1 cellular context compared by ENCODE assay signal in the genomic region with DNA sequence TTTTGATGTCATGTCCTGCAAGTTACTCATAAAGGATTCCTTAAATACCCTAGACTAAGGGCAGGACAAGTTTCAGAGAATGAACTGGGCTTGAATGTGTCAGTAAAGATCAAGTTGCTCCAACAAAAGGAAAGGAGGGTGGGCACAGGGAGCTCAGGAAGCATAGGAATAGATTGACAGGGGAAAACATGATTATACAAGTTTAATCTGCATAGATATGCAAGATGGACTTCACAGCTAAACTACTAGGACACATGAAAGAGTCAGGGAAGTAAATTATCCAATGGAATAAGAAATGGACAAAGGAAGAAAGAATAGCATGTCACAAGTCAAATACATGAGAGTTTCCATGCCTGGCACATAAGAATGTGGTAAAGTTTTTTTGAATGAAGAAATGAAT.
TF ChIP-seq lines count a peak whose summit lies in the region.

No MANE protein-coding gene starts in this region.

TF ChIP-seq in K562, 482 proteins besides CTCF, POLR2A, EP300 and RAD21 (continued from another document):
- TF ChIP-seq ZNF518B (CRISPR knock-in tag; IDR thresholded peaks at IDR 0.05) (0 out of 2 replicates have a peak, but pooled peaks have one; percentile 58), MAZ (CRISPR knock-in tag; conservative IDR thresholded peaks at IDR 0.05 in 1 of 2, IDR thresholded peaks at IDR 0.05 in 1 of 2) (0 out of 4 replicates have a peak, but pooled peaks of 1 of the 2 experiments have one; percentile 15), SMAD4 (CRISPR knock-in tag; conservative IDR thresholded peaks at IDR 0.05) (no peak), PBX2 (CRISPR knock-in tag; IDR thresholded peaks at IDR 0.05; ENCODE audit: low read depth) (no peak), PBX2 (tag; conservative IDR thresholded peaks at IDR 0.05; ENCODE audit: low read depth) (0 out of 2 replicates have a peak, but pooled peaks have one; percentile 6), ARID2 (IDR thresholded peaks at IDR 0.05) (no peak), GABPA (tag; conservative IDR thresholded peaks at IDR 0.05; ENCODE audit: low read depth) (no peak), RBFOX2 (IDR thresholded peaks at IDR 0.05; ENCODE audit: low read depth, low read length) (0 out of 2 replicates have a peak, but pooled peaks have one; percentile 4)
- TF ChIP-seq, protein P1, sequence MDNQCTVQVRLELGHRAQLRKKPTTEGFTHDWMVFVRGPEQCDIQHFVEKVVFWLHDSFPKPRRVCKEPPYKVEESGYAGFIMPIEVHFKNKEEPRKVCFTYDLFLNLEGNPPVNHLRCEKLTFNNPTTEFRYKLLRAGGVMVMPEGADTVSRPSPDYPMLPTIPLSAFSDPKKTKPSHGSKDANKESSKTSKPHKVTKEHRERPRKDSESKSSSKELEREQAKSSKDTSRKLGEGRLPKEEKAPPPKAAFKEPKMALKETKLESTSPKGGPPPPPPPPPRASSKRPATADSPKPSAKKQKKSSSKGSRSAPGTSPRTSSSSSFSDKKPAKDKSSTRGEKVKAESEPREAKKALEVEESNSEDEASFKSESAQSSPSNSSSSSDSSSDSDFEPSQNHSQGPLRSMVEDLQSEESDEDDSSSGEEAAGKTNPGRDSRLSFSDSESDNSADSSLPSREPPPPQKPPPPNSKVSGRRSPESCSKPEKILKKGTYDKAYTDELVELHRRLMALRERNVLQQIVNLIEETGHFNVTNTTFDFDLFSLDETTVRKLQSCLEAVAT (IDR thresholded peaks at IDR 0.05) = peak in 1 of 2 experiments; percentile 63; a peak in 1 of 4 replicates
TF ChIP-seq in K562: peak in this region for 6.
